20 cellular contexts compared by ENCODE assay signal in the genomic region with DNA sequence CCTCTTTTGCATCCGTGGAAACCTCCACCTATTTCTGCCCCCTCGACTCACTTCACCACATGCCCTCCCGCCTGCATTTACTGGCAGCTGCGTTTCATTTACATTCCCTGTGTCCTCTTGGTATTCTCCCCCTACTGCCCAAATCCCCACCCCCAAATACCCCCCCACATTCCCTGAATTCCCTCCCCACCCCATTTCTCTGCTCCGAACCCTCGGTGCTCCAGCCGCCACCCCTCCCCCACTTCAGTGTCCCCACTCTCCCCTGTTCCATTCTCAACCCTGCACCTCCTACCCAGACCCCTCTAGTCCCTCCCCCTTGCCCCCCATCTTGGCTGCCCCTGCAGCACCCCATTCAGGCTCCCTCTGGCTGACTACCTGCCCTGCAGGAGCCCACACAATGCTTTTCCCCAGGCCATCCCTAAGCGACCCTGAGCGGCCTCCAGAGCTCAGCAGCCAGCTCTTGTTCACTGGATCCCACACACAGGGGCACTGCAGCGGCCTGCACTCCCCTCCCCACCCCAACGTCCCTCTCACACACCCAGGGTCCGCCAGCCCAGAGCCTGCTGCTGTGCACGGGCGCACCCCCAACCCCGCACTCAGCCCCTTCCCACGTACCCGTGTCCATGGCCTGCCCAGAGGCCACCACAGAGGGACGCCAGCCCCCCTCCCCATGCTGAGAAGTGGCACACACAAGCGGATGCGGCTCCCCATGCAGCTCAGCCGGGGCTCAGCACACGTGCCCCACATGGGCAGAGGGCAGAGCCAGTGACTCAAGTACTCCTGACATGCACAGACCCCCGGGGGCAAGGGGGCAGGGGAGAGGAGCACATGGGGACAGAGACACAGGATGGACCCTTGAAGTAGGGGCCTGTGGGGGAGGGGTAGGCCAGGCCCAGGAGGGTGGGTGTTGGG. TPM values are rescaled to one million over a fixed set of nuclear protein-coding genes. Genes with fewer than 3 reads are reported as not detected.
"Had no signal": no experiment of that assay in that cellular context is flagged by ENCODE, and none has a peak within 500 bp of the region (broad histone marks: within the 10 kb centered on the region; RNA-seq: fewer than 3 reads in every experiment).

No MANE protein-coding gene starts in this region.

- DNase-seq: activated B cell treated with CpG ODN at 0.5 μM for 24 hours; activated CD4-positive, alpha-beta T cell treated with anti-CD3 and anti-CD28 coated beads, Interleukin-2, amount 10 ng/mL, durations not matched to agents 24 days and 14 days; activated CD8-positive, alpha-beta memory T cell treated with anti-CD3 and anti-CD28 coated beads, Interleukin-2, amount 50 U/mL, for 4 hours; activated CD8-positive, alpha-beta T cell treated with anti-CD3 and anti-CD28 coated beads, Interleukin-2, amount 10 ng/mL, durations not matched to agents 7 days and 5 days; activated gamma-delta T cell; activated T-cell treated with anti-CD3 and anti-CD28 coated beads, Interleukin-2, amount 50 U/mL, for 72 hours; effector CD4-positive, alpha-beta T cell; pancreas; stimulated activated CD4-positive, alpha-beta T cell treated with anti-CD3 and anti-CD28 coated beads, Interleukin-1b, Interleukin-23, amount 100 ng/mL, for 48 hours; stimulated activated naive CD8-positive, alpha-beta T cell treated with anti-CD3 and anti-CD28 coated beads, Interleukin-15, amount 100 ng/mL, for 72 hours; testis; upper lobe of right lung had no signal

- H3K4me1 Mint-ChIP-seq: activated CD4-positive, alpha-beta T cell treated with anti-CD3 and anti-CD28 coated beads, Interleukin-2, amount 10 ng/mL, durations not matched to agents 24 days and 14 days; mesothelial cell of epicardium; neural crest cell had no signal

- H3K27ac Mint-ChIP-seq: activated B cell treated with CpG ODN at 0.5 μM for 24 hours; activated CD4-positive, alpha-beta T cell treated with anti-CD3 and anti-CD28 coated beads, Interleukin-2, amount 10 ng/mL, durations not matched to agents 24 days and 14 days; activated CD8-positive, alpha-beta T cell treated with anti-CD3 and anti-CD28 coated beads, Interleukin-2, amount 10 ng/mL, durations not matched to agents 7 days and 5 days; activated naive CD4-positive, alpha-beta T cell treated with anti-CD3 and anti-CD28 coated beads, Interleukin-2, amount 50 U/mL, for 72 hours; activated T-cell treated with anti-CD3 and anti-CD28 coated beads, Interleukin-2, amount 50 U/mL, for 72 hours; mesothelial cell of epicardium; stimulated activated naive CD8-positive, alpha-beta T cell treated with anti-CD3 and anti-CD28 coated beads, Interleukin-15, amount 100 ng/mL, for 72 hours; T-helper 1 cell treated with Interleukin-12 subunit alpha and Interleukin-12 subunit beta and Interleukin-4 antibody, amounts not matched to agents 30 μg/mL and 1 μg/mL, for 36 hours had no signal

- H3K4me1 ChIP-seq: pancreas, upper lobe of right lung had no signal

- H3K36me3 Mint-ChIP-seq: activated naive CD4-positive, alpha-beta T cell treated with anti-CD3 and anti-CD28 coated beads, Interleukin-2, amount 50 U/mL, for 72 hours; mesothelial cell of epicardium had no signal

- H3K27ac ChIP-seq: esophagus muscularis mucosa, pancreas, testis, upper lobe of right lung had no signal

- H3K4me3 Mint-ChIP-seq: activated B cell treated with CpG ODN at 0.5 μM for 24 hours; activated CD4-positive, alpha-beta T cell treated with anti-CD3 and anti-CD28 coated beads, Interleukin-2, amount 10 ng/mL, durations not matched to agents 24 days and 14 days; activated CD8-positive, alpha-beta T cell treated with anti-CD3 and anti-CD28 coated beads, Interleukin-2, amount 10 ng/mL, durations not matched to agents 7 days and 5 days; activated T-cell treated with anti-CD3 and anti-CD28 coated beads, Interleukin-2, amount 50 U/mL, for 72 hours; mesothelial cell of epicardium; neural crest cell; stimulated activated naive CD8-positive, alpha-beta T cell treated with anti-CD3 and anti-CD28 coated beads, Interleukin-15, amount 100 ng/mL, for 72 hours; T-helper 1 cell treated with Interleukin-12 subunit alpha and Interleukin-12 subunit beta and Interleukin-4 antibody, amounts not matched to agents 30 μg/mL and 1 μg/mL, for 36 hours had no signal

- ATAC-seq: activated CD8-positive, alpha-beta T cell treated with anti-CD3 and anti-CD28 coated beads, Interleukin-2, amount 10 ng/mL, durations not matched to agents 7 days and 5 days; activated naive CD4-positive, alpha-beta T cell treated with anti-CD3 and anti-CD28 coated beads, Interleukin-2, amount 50 U/mL, for 72 hours; activated T-cell treated with anti-CD3 and anti-CD28 coated beads, Interleukin-2, amount 50 U/mL, for 72 hours; pancreas; stimulated activated naive CD8-positive, alpha-beta T cell treated with anti-CD3 and anti-CD28 coated beads, Interleukin-15, amount 100 ng/mL, for 72 hours; upper lobe of right lung had no signal

- H3K9me3 Mint-ChIP-seq: activated B cell treated with CpG ODN at 0.5 μM for 24 hours; activated CD4-positive, alpha-beta T cell treated with anti-CD3 and anti-CD28 coated beads, Interleukin-2, amount 10 ng/mL, durations not matched to agents 24 days and 14 days; activated naive CD4-positive, alpha-beta T cell treated with anti-CD3 and anti-CD28 coated beads, Interleukin-2, amount 50 U/mL, for 72 hours; activated T-cell treated with anti-CD3 and anti-CD28 coated beads, Interleukin-2, amount 50 U/mL, for 72 hours; mesothelial cell of epicardium; neural crest cell; stimulated activated naive CD8-positive, alpha-beta T cell treated with anti-CD3 and anti-CD28 coated beads, Interleukin-15, amount 100 ng/mL, for 72 hours; T-helper 1 cell treated with Interleukin-12 subunit alpha and Interleukin-12 subunit beta and Interleukin-4 antibody, amounts not matched to agents 30 μg/mL and 1 μg/mL, for 36 hours had no signal

- H3K36me3 ChIP-seq: esophagus muscularis mucosa, pancreas, upper lobe of right lung had no signal

- H3K27me3 ChIP-seq: testis had no signal

- H3K4me3 ChIP-seq: esophagus muscularis mucosa, lung, pancreas, testis, upper lobe of right lung had no signal

- H3K9me3 ChIP-seq: esophagus muscularis mucosa, pancreas, testis, upper lobe of right lung had no signal

RNA-seq across cellular contexts. Expression of gene SHANK1, which starts 26.3 kb away (rescaled TPM):
- total RNA-seq: activated B cell treated with CpG ODN at 0.5 μM for 24 hours; activated CD4-positive, alpha-beta T cell treated with anti-CD3 and anti-CD28 coated beads, Interleukin-2, amount 10 ng/mL, durations not matched to agents 24 days and 14 days; activated CD8-positive, alpha-beta T cell treated with anti-CD3 and anti-CD28 coated beads, Interleukin-2, amount 10 ng/mL, durations not matched to agents 7 days and 5 days had no signal

RNA-seq across cellular contexts. Expression of gene C19orf81, which starts 44.1 kb away (rescaled TPM):
- total RNA-seq: activated B cell treated with CpG ODN at 0.5 μM for 24 hours; activated CD8-positive, alpha-beta T cell treated with anti-CD3 and anti-CD28 coated beads, Interleukin-2, amount 10 ng/mL, durations not matched to agents 7 days and 5 days; myocyte had no signal

RNA-seq across cellular contexts. Expression of gene SYT3, which starts 53.6 kb away (rescaled TPM):
- total RNA-seq: activated CD4-positive, alpha-beta T cell treated with anti-CD3 and anti-CD28 coated beads, Interleukin-2, amount 10 ng/mL, durations not matched to agents 24 days and 14 days; activated CD8-positive, alpha-beta T cell treated with anti-CD3 and anti-CD28 coated beads, Interleukin-2, amount 10 ng/mL, durations not matched to agents 7 days and 5 days; cardiac septum; myocyte had no signal
